In genomic region chr13:113208424-113209335, GRCh38 we compare ENCODE assay signal across 8 cellular contexts. TPM values are rescaled to one million over a fixed set of nuclear protein-coding genes. Genes with fewer than 3 reads are reported as not detected.
DNase-seq lines count a peak whose midpoint lies in the region; ATAC-seq and TF ChIP-seq lines count a peak whose summit lies in the region.

PCID2 (minus strand) TSS chr13:113208669; CDS start chr13:113208634, 35 bp downstream.

- TF ChIP-seq CTCF in Panc1 (IDR thresholded peaks at IDR 0.05) = no peak

- CTCF ChIA-PET in Panc1 (lab: Charles Lee) = no interaction called here

- TF ChIP-seq EP300 in Ishikawa (IDR thresholded peaks at IDR 0.05; ENCODE audit: borderline replicate concordance) = peak; percentile 48; the same call in 1 of the 2 replicates

- DNase-seq in DMS153 (lab: John Stamatoyannopoulos, UW) (peak; percentile 70), Panc1 (ENCODE audit: low read depth, low spot score) (no peak)
- peak; percentile 89 for DNase-seq in activated T-cell treated with anti-CD3 and anti-CD28 coated beads, Interleukin-2, amount 50 U/mL, for 4 hours
- peak; percentile 74 to 85 for DNase-seq in stimulated activated CD8-positive, alpha-beta memory T cell treated with anti-CD3 and anti-CD28 coated beads, Interleukin-7, amount 100 ng/mL, for 4 hours (ENCODE audit: low read depth in 2 of 2)

- peaks cover 61% of the 10 kb centered on the region for H3K4me1 Mint-ChIP-seq in activated T-cell treated with anti-CD3 and anti-CD28 coated beads, Interleukin-2, amount 50 U/mL, for 4 hours (ENCODE audit: low read depth)

- BruUV-seq in Panc1 (replicated peaks; lab: Mats Ljungman, UMichigan) = no TSS peak

- TF ChIP-seq RAD21 in Ishikawa (IDR thresholded peaks at IDR 0.05; ENCODE audit: low read depth) = no peak; the same call in 1 of the 2 replicates

- H3K4me1 ChIP-seq in Panc1 (ENCODE audit: control insufficient read depth, insufficient read depth, low read length) = peaks cover 19% of the 10 kb centered on the region
- H3K4me1 ChIP-seq in muscle layer of duodenum (ENCODE audit: control insufficient read depth in 1 of 2, insufficient read depth in 2 of 2, low read length in 2 of 2) = peaks cover 13 to 60% of the 10 kb centered on the region in 2 donors

- H3K9me3 Mint-ChIP-seq in activated T-cell treated with anti-CD3 and anti-CD28 coated beads, Interleukin-2, amount 50 U/mL, for 4 hours = no peaks in the 10 kb centered on the region

- H3K36me3 ChIP-seq in Panc1 (ENCODE audit: control insufficient read depth, insufficient read depth, low read length) (peaks cover 4% of the 10 kb centered on the region), muscle layer of duodenum (ENCODE audit: control insufficient read depth in 1 of 2, insufficient read depth in 2 of 2, low read length in 2 of 2) (peaks cover 0 to 12% of the 10 kb centered on the region in 2 donors)

- H3K36me3 Mint-ChIP-seq in activated T-cell treated with anti-CD3 and anti-CD28 coated beads, Interleukin-2, amount 50 U/mL, for 4 hours (ENCODE audit: insufficient read depth) = peaks cover 29% of the 10 kb centered on the region

- no peaks in the 10 kb centered on the region for H3K27me3 Mint-ChIP-seq in activated T-cell treated with anti-CD3 and anti-CD28 coated beads, Interleukin-2, amount 50 U/mL, for 4 hours (ENCODE audit: low read depth)

- POLR2A ChIA-PET in Panc1 (lab: Charles Lee) = interaction anchor here (0.6 kb wide), 1 partner anchor 134 kb away, joined by 6 read pairs; no protein-coding TSS in a partner anchor

- peak within 1 kb of the TSS; percentile 78 for H3K27ac ChIP-seq in Panc1 (ENCODE audit: low read length)
- H3K27ac ChIP-seq in muscle layer of duodenum (ENCODE audit: low read length) = peak within 1 kb of the TSS; percentile 79

- H3K9me3 ChIP-seq in Panc1 (ENCODE audit: control insufficient read depth, insufficient read depth, low read depth, low read length) = no peaks in the 10 kb centered on the region
- H3K9me3 ChIP-seq in muscle layer of duodenum (ENCODE audit: control insufficient read depth in 1 of 2, low read length in 2 of 2) = no peaks in the 10 kb centered on the region

- H3K4me3 Mint-ChIP-seq in activated T-cell treated with anti-CD3 and anti-CD28 coated beads, Interleukin-2, amount 50 U/mL, for 4 hours = peak within 1 kb of the TSS; percentile 91

- in situ Hi-C loops in Panc1 (cut with HindIII; ENCODE audit: low pct_unique_long_range_greater_than_20kb, low sequenced_read_pairs) = no loop called here

- H3K4me3 ChIP-seq in Panc1 (ENCODE audit: low read depth in 2 of 2, low read length in 2 of 2) = peak within 1 kb of the TSS; percentile 82 to 88
- H3K4me3 ChIP-seq in muscle layer of duodenum (ENCODE audit: low read depth in 1 of 2, low read length in 2 of 2) = peak within 1 kb of the TSS; percentile 86 to 95

- H3K27me3 ChIP-seq in Panc1 (ENCODE audit: control insufficient read depth, insufficient read depth, low read length) = no peaks in the 10 kb centered on the region
- H3K27me3 ChIP-seq in muscle layer of duodenum (ENCODE audit: low read depth, low read length) = no peaks in the 10 kb centered on the region

- intact Hi-C loops in Panc1 (cut with micrococcal nuclease; ENCODE audit: unreplicated experiment) = no loop called here

- peak; percentile 72 for ATAC-seq in GM21529 (IDR thresholded peaks at IDR 0.05; ENCODE audit: unreplicated experiment)
- peak; percentile 87 for ATAC-seq in Panc1
- peak; percentile 71 for ATAC-seq in activated T-cell treated with anti-CD3 and anti-CD28 coated beads, Interleukin-2, amount 50 U/mL, for 4 hours
- ATAC-seq in esophagus mucosa = peak; percentile 90

TF ChIP-seq in Ishikawa, 13 proteins besides CTCF, POLR2A, EP300 and RAD21:
- TF ChIP-seq ZBTB7A (IDR thresholded peaks at IDR 0.05; ENCODE audit: low read depth) (peak; percentile 96), NFIC (IDR thresholded peaks at IDR 0.05) (no peak), CREB1 (IDR thresholded peaks at IDR 0.05; ENCODE audit: low read depth) (peak; percentile 87), TEAD4 (IDR thresholded peaks at IDR 0.05) (peak; percentile 10; the same call in 1 of the 2 replicates), YY1 (IDR thresholded peaks at IDR 0.05; ENCODE audit: low read depth) (peak; percentile 88), CEBPB (IDR thresholded peaks at IDR 0.05) (no peak), FOXM1 (IDR thresholded peaks at IDR 0.05; ENCODE audit: borderline replicate concordance, low read depth) (no peak), TCF12 (IDR thresholded peaks at IDR 0.05; ENCODE audit: low read depth) (peak; percentile 84), MAX (IDR thresholded peaks at IDR 0.05) (peak; percentile 89), REST (IDR thresholded peaks at IDR 0.05; ENCODE audit: low read depth) (no peak), USF1 (IDR thresholded peaks at IDR 0.05) (0 out of 2 replicates have a peak, but pooled peaks have one; percentile 59), TAF1 (IDR thresholded peaks at IDR 0.05; ENCODE audit: low read depth) (peak; percentile 97), EGR1 (IDR thresholded peaks at IDR 0.05) (0 out of 2 replicates have a peak, but pooled peaks have one; percentile 30)

RNA-seq across cellular contexts. Expression of gene PCID2, which starts in this region (rescaled TPM):
- total RNA-seq in Panc1 (2021; ENCODE audit: unreplicated experiment) (39.7 TPM), esophagus mucosa (23.1 TPM)
- 24.5 TPM for polyA plus RNA-seq in Panc1 (2012; ENCODE audit: insufficient read length)
- total RNA-seq in activated T-cell treated with anti-CD3 and anti-CD28 coated beads, Interleukin-2, amount 50 U/mL, for 4 hours = 10 to 100 TPM; 63.3 to 68.1 (median 66.9) TPM
